12 cellular contexts compared by ENCODE assay signal in the genomic region with DNA sequence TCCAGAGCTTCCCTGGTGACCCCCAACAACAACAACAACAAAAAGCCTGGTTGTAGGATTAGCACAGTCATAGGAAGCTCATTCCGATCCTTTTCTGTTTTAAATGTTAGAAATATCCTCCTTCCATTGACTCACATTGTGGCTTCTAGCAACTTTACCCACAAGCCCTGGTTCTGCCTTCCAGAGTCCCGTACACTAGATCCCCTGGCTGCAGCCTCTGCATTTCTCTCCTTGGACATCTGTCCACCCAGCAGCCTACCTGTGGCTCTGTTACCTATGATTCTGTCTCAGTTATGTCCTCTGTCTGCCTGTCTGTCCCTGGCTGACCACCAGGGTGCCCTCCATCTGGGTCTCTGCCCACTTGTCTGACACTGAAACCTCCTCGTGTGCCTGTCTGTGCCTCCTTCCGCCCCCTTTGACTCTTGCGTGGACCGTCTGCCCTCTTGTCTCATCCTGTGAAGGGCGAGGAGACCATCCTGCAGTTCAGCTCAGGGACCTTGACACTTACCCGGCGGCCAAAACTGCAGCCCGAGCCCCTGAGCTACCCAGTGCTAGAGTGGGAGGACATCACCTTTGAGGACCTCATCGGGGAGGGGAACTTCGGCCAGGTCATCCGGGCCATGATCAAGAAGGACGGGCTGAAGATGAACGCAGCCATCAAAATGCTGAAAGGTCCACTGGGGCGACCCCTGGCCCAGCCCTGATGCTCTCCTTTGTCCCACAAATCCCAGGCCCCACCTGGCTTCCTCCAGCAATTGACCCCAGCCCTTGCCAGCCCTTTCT. TPM values are rescaled to one million over a fixed set of nuclear protein-coding genes. Genes with fewer than 3 reads are reported as not detected.
DNase-seq lines count a peak whose midpoint lies in the region; ATAC-seq and TF ChIP-seq lines count a peak whose summit lies in the region.
"Had no signal": no experiment of that assay in that cellular context is flagged by ENCODE, and none has a peak within 500 bp of the region (broad histone marks: within the 10 kb centered on the region; RNA-seq: fewer than 3 reads in every experiment).

No MANE protein-coding gene starts in this region.

- H3K36me3 Mint-ChIP-seq in activated naive CD4-positive, alpha-beta T cell treated with anti-CD3 and anti-CD28 coated beads, Interleukin-2, amount 50 U/mL, for 24 hours, result no peaks in the 10 kb centered on the region

- peak; percentile 12 for TF ChIP-seq CTCF in epithelial cell of proximal tubule (conservative IDR thresholded peaks at IDR 0.05; ENCODE audit: low read depth, low read length)

- H3K27ac Mint-ChIP-seq in activated naive CD4-positive, alpha-beta T cell treated with anti-CD3 and anti-CD28 coated beads, Interleukin-2, amount 50 U/mL, for 24 hours, result peak overlapping the region; percentile 44
- H3K27ac Mint-ChIP-seq: activated T-cell treated with anti-CD3 and anti-CD28 coated beads, Interleukin-2, amount 50 U/mL, for 72 hours; immature natural killer cell had no signal

- peak overlapping the region; percentile 93 for H3K27ac ChIP-seq in substantia nigra (ENCODE audit: low read depth, low read length, poor library complexity, severe bottlenecking)
- H3K27ac ChIP-seq: esophagus squamous epithelium, tibial artery had no signal

- no peak overlapping the region for H3K4me3 ChIP-seq in epithelial cell of proximal tubule (ENCODE audit: low read depth, low read length)
- H3K4me3 ChIP-seq: esophagus squamous epithelium, tibial artery had no signal

- H3K27me3 Mint-ChIP-seq in activated naive CD4-positive, alpha-beta T cell treated with anti-CD3 and anti-CD28 coated beads, Interleukin-2, amount 50 U/mL, for 24 hours, result no peaks in the 10 kb centered on the region

- no peak for DNase-seq in activated naive CD4-positive, alpha-beta T cell treated with Interleukin-2 at 50 U/mL for 16 hours
- DNase-seq in epithelial cell of proximal tubule (ENCODE audit: low read depth) (no peak), substantia nigra (lab: John Stamatoyannopoulos, UW) (no peak), SIG-M5 treated with dmso at 0.1 percent for 504 hours (lab: John Stamatoyannopoulos, UW; ENCODE audit: unreplicated experiment) (no peak)
- DNase-seq: activated T-cell treated with anti-CD3 and anti-CD28 coated beads, Interleukin-2, amount 50 U/mL, for 72 hours; DMS153; esophagus squamous epithelium; immature natural killer cell; NCI-H1694 had no signal

- no peak overlapping the region for H3K4me3 Mint-ChIP-seq in activated naive CD4-positive, alpha-beta T cell treated with anti-CD3 and anti-CD28 coated beads, Interleukin-2, amount 50 U/mL, for 24 hours
- H3K4me3 Mint-ChIP-seq: activated T-cell treated with anti-CD3 and anti-CD28 coated beads, Interleukin-2, amount 50 U/mL, for 72 hours; immature natural killer cell had no signal

- no peaks in the 10 kb centered on the region for H3K4me1 Mint-ChIP-seq in activated naive CD4-positive, alpha-beta T cell treated with anti-CD3 and anti-CD28 coated beads, Interleukin-2, amount 50 U/mL, for 24 hours
- H3K4me1 Mint-ChIP-seq: immature natural killer cell had no signal

- H3K9me3 Mint-ChIP-seq in activated naive CD4-positive, alpha-beta T cell treated with anti-CD3 and anti-CD28 coated beads, Interleukin-2, amount 50 U/mL, for 24 hours, result no peaks in the 10 kb centered on the region
- H3K9me3 Mint-ChIP-seq: activated T-cell treated with anti-CD3 and anti-CD28 coated beads, Interleukin-2, amount 50 U/mL, for 72 hours; immature natural killer cell had no signal

- no peak for ATAC-seq in HG03442 (IDR thresholded peaks at IDR 0.05; ENCODE audit: unreplicated experiment)
- ATAC-seq: activated T-cell treated with anti-CD3 and anti-CD28 coated beads, Interleukin-2, amount 50 U/mL, for 72 hours had no signal

RNA-seq across cellular contexts. Expression of a gene that starts 16.1 kb away (rescaled TPM):
- total RNA-seq in epithelial cell of proximal tubule, result 1.1 and 1.2 TPM in 2 replicates

RNA-seq across cellular contexts. Expression of a gene that starts 20.7 kb away (rescaled TPM):
- not detected in 2 replicates for total RNA-seq in epithelial cell of proximal tubule
- total RNA-seq: activated T-cell treated with anti-CD3 and anti-CD28 coated beads, Interleukin-2, amount 50 U/mL, for 72 hours; esophagus squamous epithelium had no signal

RNA-seq across cellular contexts. Expression of a gene that starts 31.5 kb away (rescaled TPM):
- total RNA-seq in epithelial cell of proximal tubule, result 0.29 and 2.5 TPM in 2 replicates

RNA-seq across cellular contexts. Expression of a gene that starts 41.9 kb away (rescaled TPM):
- total RNA-seq in epithelial cell of proximal tubule, result 166 and 308 TPM in 2 replicates

RNA-seq across cellular contexts. Expression of a gene that starts 47.1 kb away (rescaled TPM):
- total RNA-seq in epithelial cell of proximal tubule, result 4.9 and 7.0 TPM in 2 replicates
- total RNA-seq: activated T-cell treated with anti-CD3 and anti-CD28 coated beads, Interleukin-2, amount 50 U/mL, for 72 hours had no signal
